ENCODE assay signal across 23 cellular contexts in genomic region chr1:24728982-24729381, GRCh38. TPM values are rescaled to one million over a fixed set of nuclear protein-coding genes. Genes with fewer than 3 reads are reported as not detected.
DNase-seq lines count a peak whose midpoint lies in the region; ATAC-seq and TF ChIP-seq lines count a peak whose summit lies in the region.
"Had no signal": no experiment of that assay in that cellular context is flagged by ENCODE, and none has a peak within 500 bp of the region (broad histone marks: within the 10 kb centered on the region; RNA-seq: fewer than 3 reads in every experiment).

No MANE protein-coding gene starts in this region.

- H3K27me3 ChIP-seq in heart left ventricle (no peaks in the 10 kb centered on the region), mucosa of rectum (ENCODE audit: control insufficient read depth in 2 of 2, insufficient read depth in 2 of 2, low read length in 2 of 2) (peaks cover 0 to 3% of the 10 kb centered on the region in 2 donors), Karpas-422 (ENCODE audit: low read length) (no peaks in the 10 kb centered on the region), spleen (replicated peaks in 1 of 7) (no peaks in the 10 kb centered on the region)
- H3K27me3 ChIP-seq: BLaER1 treated with 17β-estradiol and CSF1 and Interleukin-3, amounts not matched to agents 10 nM and 100 nM had no signal

- H3K4me1 ChIP-seq in heart left ventricle (peaks cover 0 to 71% (median 33%) of the 10 kb centered on the region in 12 donors), mucosa of rectum (ENCODE audit: control insufficient read depth in 2 of 2, insufficient read depth in 2 of 2, low read length in 2 of 2) (peaks cover 11 to 17% of the 10 kb centered on the region in 2 donors), Karpas-422 (ENCODE audit: low read length) (peaks cover 7% of the 10 kb centered on the region), spleen (peaks cover 0 to 82% (median 49%) of the 10 kb centered on the region in 6 donors)

- intact Hi-C loops in Right ventricle myocardium superior (cut with DNase I), result no loop called here
- intact Hi-C loops in heart left ventricle (cut with DNase I), result no loop called here
- intact Hi-C loops in spleen (cut with DNase I; ENCODE audit: low total_unique reads), result no loop called here

- H3K27ac ChIP-seq in heart left ventricle, result no peak overlapping the region
- peak overlapping the region; percentile 31 to 38 for H3K27ac ChIP-seq in mucosa of rectum (ENCODE audit: low read depth in 2 of 2, low read length in 2 of 2)
- H3K27ac ChIP-seq in Karpas-422 (ENCODE audit: low read length), result no peak overlapping the region
- H3K27ac ChIP-seq in spleen, result no peak overlapping the region
- H3K27ac ChIP-seq: HL-60 had no signal

- H3K9me3 ChIP-seq in heart left ventricle, result no peaks in the 10 kb centered on the region
- H3K9me3 ChIP-seq in mucosa of rectum (ENCODE audit: control insufficient read depth in 2 of 2, low read length in 2 of 2), result no peaks in the 10 kb centered on the region
- H3K9me3 ChIP-seq in Karpas-422 (ENCODE audit: low read length), result no peaks in the 10 kb centered on the region
- H3K9me3 ChIP-seq in spleen, result no peaks in the 10 kb centered on the region
- H3K9me3 ChIP-seq: BLaER1 treated with 17β-estradiol and CSF1 and Interleukin-3, amounts not matched to agents 10 nM and 100 nM; SK-N-SH had no signal

- H3K9ac ChIP-seq in mucosa of rectum (ENCODE audit: low read depth in 1 of 2, low read length in 2 of 2) (no peak overlapping the region), Karpas-422 (ENCODE audit: low read length) (no peak overlapping the region)
- H3K9ac ChIP-seq: BLaER1 treated with 17β-estradiol and CSF1 and Interleukin-3, amounts not matched to agents 10 nM and 100 nM; SK-N-SH had no signal

- no peak for TF ChIP-seq CTCF in heart left ventricle (IDR thresholded peaks at IDR 0.05)
- TF ChIP-seq CTCF in spleen (IDR thresholded peaks at IDR 0.05 in 8 of 11, conservative IDR thresholded peaks at IDR 0.05 in 3 of 11), result no peak

- no peaks in the 10 kb centered on the region for H3K9me2 ChIP-seq in Karpas-422 (replicated peaks; ENCODE audit: insufficient read depth, low read length)
- H3K9me2 ChIP-seq: SK-N-SH had no signal

- H3K4me2 ChIP-seq in Karpas-422 (ENCODE audit: low read depth, low read length, poor library complexity, severe bottlenecking), result no peak overlapping the region
- H3K4me2 ChIP-seq: SK-N-SH had no signal

- no peaks in the 10 kb centered on the region for H4K20me1 ChIP-seq in Karpas-422 (ENCODE audit: insufficient read depth, low read depth, low read length)
- H4K20me1 ChIP-seq: BLaER1 treated with 17β-estradiol and CSF1 and Interleukin-3, amounts not matched to agents 10 nM and 100 nM had no signal

- ATAC-seq in Right ventricle myocardium superior (ENCODE audit: poor library complexity), result no peak
- ATAC-seq in heart left ventricle, result no peak
- ATAC-seq in HG02973 (IDR thresholded peaks at IDR 0.05; ENCODE audit: unreplicated experiment), result no peak
- ATAC-seq: GM12878, PC-3 had no signal

- H3K79me2 ChIP-seq in Karpas-422 (ENCODE audit: low read length), result no peaks in the 10 kb centered on the region

- H3K4me3 ChIP-seq in heart left ventricle, result no peak overlapping the region
- no peak overlapping the region for H3K4me3 ChIP-seq in mucosa of rectum (ENCODE audit: low read length in 2 of 2)
- H3K4me3 ChIP-seq in Karpas-422 (ENCODE audit: low read length), result no peak overlapping the region
- H3K4me3 ChIP-seq in spleen, result no peak overlapping the region
- H3K4me3 ChIP-seq: BLaER1 treated with 17β-estradiol and CSF1 and Interleukin-3, amounts not matched to agents 10 nM and 100 nM; GM12878 had no signal

- H2AFZ ChIP-seq in Karpas-422 (ENCODE audit: low read length), result no peak overlapping the region

- TF ChIP-seq POLR2A in heart left ventricle (IDR thresholded peaks at IDR 0.05), result no peak
- no peak for TF ChIP-seq POLR2A in spleen (IDR thresholded peaks at IDR 0.05)

- H3K36me3 ChIP-seq in heart left ventricle, result no peaks in the 10 kb centered on the region
- H3K36me3 ChIP-seq in mucosa of rectum (ENCODE audit: control insufficient read depth in 2 of 2, insufficient read depth in 2 of 2, low read length in 2 of 2), result no peaks in the 10 kb centered on the region
- no peaks in the 10 kb centered on the region for H3K36me3 ChIP-seq in Karpas-422 (ENCODE audit: insufficient read depth, low read length)
- H3K36me3 ChIP-seq in spleen, result no peaks in the 10 kb centered on the region
- H3K36me3 ChIP-seq: BLaER1 treated with 17β-estradiol and CSF1 and Interleukin-3, amounts not matched to agents 10 nM and 100 nM had no signal

- whole genome bisulfite sequencing in heart left ventricle, 4 donors, result 97 to 98% (median 97%) methylated on average over 10 of the region's 10 CpGs
- WGBS in spleen, 5 donors, result 88 to 95% (median 93%) methylated on average over 10 of the region's 10 CpGs

- DNase-seq in Right ventricle myocardium superior, result peak; percentile 12
- DNase-seq in heart left ventricle, result no peak
- DNase-seq in left kidney (ENCODE audit: low read depth, low spot score), result peak; percentile 31
- DNase-seq in Karpas-422, result no peak
- DNase-seq in spleen, result no peak
- no peak for DNase-seq in NCI-H2227 treated with DMSO at 0.1 percent for 48 hours (lab: John Stamatoyannopoulos, UW)
- DNase-seq: 8988T; CD4-positive, alpha-beta memory T cell; DND-41; KG1; NCI-H1105; NCI-H146; NCI-H2081; NCI-H2171; NCI-H524 treated with DMSO at 0.1 percent for 48 hours; PC-3; SIG-M5; SK-N-SH had no signal

RNA-seq across cellular contexts. Expression of gene CLIC4, which starts 16.3 kb away (rescaled TPM):
- 334 TPM for total RNA-seq in Right ventricle myocardium superior
- total RNA-seq in heart left ventricle, result 100 to 1,000 TPM; 280 to 917 (median 387) TPM
- 100 to 1,000 TPM; 111 to 726 TPM for polyA plus RNA-seq in heart left ventricle
- total RNA-seq in Karpas-422 (2014; rRNA removed; shearing (Covaris generic); ENCODE audit: low replicate concordance), result 49.1 and 87.4 TPM in 2 replicates
- total RNA-seq in spleen, result 10 to 100 TPM; 60.9 to 99.6 (median 73.8) TPM
- polyA plus RNA-seq in spleen, result 10 to 100 TPM; 17.0 to 32.2 (median 27.0) TPM

Comparison
In these comparisons a context has a peak if more than half of its experiments do, and no peak if none do; other contexts are left out.
1. DNase-seq: peak in Right ventricle myocardium superior (single experiment) and left kidney (single experiment); none in heart left ventricle (0 of 5), Karpas-422 (single experiment), spleen (single experiment) and NCI-H2227 treated with DMSO at 0.1 percent for 48 hours (single experiment).
2. H3K27ac ChIP-seq: peak in mucosa of rectum (2 of 2); none in heart left ventricle (0 of 12), Karpas-422 (single experiment) and spleen (0 of 8).